ENCODE assay signal across 9 cellular contexts in genomic region chr3:196193738-196194541, GRCh38. TPM values are rescaled to one million over a fixed set of nuclear protein-coding genes. Genes with fewer than 3 reads are reported as not detected.
DNase-seq lines count a peak whose midpoint lies in the region; ATAC-seq lines count a peak whose summit lies in the region.
"Had no signal": no experiment of that assay in that cellular context is flagged by ENCODE, and none has a peak within 500 bp of the region (broad histone marks: within the 10 kb centered on the region; RNA-seq: fewer than 3 reads in every experiment).

No MANE protein-coding gene starts in this region.

- H3K9me3 ChIP-seq in T-helper 17 cell (ENCODE audit: control insufficient read depth, low read length, poor library complexity, severe bottlenecking), result no peaks in the 10 kb centered on the region

- peak overlapping the region; percentile 99 for H3K27ac Mint-ChIP-seq in T-helper 17 cell
- H3K27ac Mint-ChIP-seq in naive thymus-derived CD8-positive, alpha-beta T cell, result peak overlapping the region in 4 of 10 donors; percentile 90 to 98 (median 92)

- intact Hi-C loops in cardiac septum (cut with DNase I), result loop anchor here (2.0 kb wide), 1 partner anchor 113 kb away; no protein-coding TSS in a partner anchor
- intact Hi-C loops in sciatic nerve (cut with DNase I), result loop anchor here (2.0 kb wide), 1 partner anchor 29 kb away; no protein-coding TSS in a partner anchor

- peaks cover 24% of the 10 kb centered on the region for H3K4me1 Mint-ChIP-seq in T-helper 17 cell
- peaks cover 7 to 24% (median 13%) of the 10 kb centered on the region in 4 donors for H3K4me1 Mint-ChIP-seq in naive thymus-derived CD8-positive, alpha-beta T cell

- POLR2A ChIA-PET in naive thymus-derived CD8-positive, alpha-beta T cell (lab: Charles Lee), result interaction anchor here (1.0 kb wide), 2 partner anchors 12 to 13 kb away, joined by 3 read pairs; no protein-coding TSS in a partner anchor

- no peak for ATAC-seq in T-helper 17 cell
- ATAC-seq in sciatic nerve, result peak; percentile 50
- no peak for ATAC-seq in HG03442 (IDR thresholded peaks at IDR 0.05; ENCODE audit: unreplicated experiment)
- no peak for ATAC-seq in HG03139 (IDR thresholded peaks at IDR 0.05; ENCODE audit: unreplicated experiment)
- ATAC-seq in naive thymus-derived CD8-positive, alpha-beta T cell, result no peak

- no peak overlapping the region for H3K4me3 Mint-ChIP-seq in T-helper 17 cell
- H3K4me3 Mint-ChIP-seq in naive thymus-derived CD8-positive, alpha-beta T cell, result no peak overlapping the region

- peaks cover 4% of the 10 kb centered on the region for H3K36me3 Mint-ChIP-seq in T-helper 17 cell (ENCODE audit: low read depth)
- no peaks in the 10 kb centered on the region for H3K36me3 Mint-ChIP-seq in naive thymus-derived CD8-positive, alpha-beta T cell

- H3K27me3 Mint-ChIP-seq in T-helper 17 cell, result no peaks in the 10 kb centered on the region
- H3K27me3 Mint-ChIP-seq in naive thymus-derived CD8-positive, alpha-beta T cell, result no peaks in the 10 kb centered on the region

- DNase-seq in HUDEP-2 (lab: John Stamatoyannopoulos, UW; ENCODE audit: unreplicated experiment in 76 of 76) (peak in 75 of 76 experiments; percentile 76 to 98 (median 95)), T-helper 17 cell (no peak), cardiac septum (ENCODE audit: low spot score) (peak; percentile 92), sciatic nerve (ENCODE audit: low spot score) (no peak)
- no peak for DNase-seq in naive thymus-derived CD8-positive, alpha-beta T cell

- no peaks in the 10 kb centered on the region for H3K9me3 Mint-ChIP-seq in naive thymus-derived CD8-positive, alpha-beta T cell

RNA-seq across cellular contexts. Expression of gene ZDHHC19, which starts 17.3 kb away (rescaled TPM):
- not detected for total RNA-seq in T-helper 17 cell
- total RNA-seq in cardiac septum, result 0.24 TPM
- not detected for total RNA-seq in sciatic nerve
- not detected for total RNA-seq in naive thymus-derived CD8-positive, alpha-beta T cell
- under 1 TPM in 1 of 3 donors, not detected in 2; 0.51 TPM for polyA plus RNA-seq in naive thymus-derived CD8-positive, alpha-beta T cell
- total RNA-seq: activated CD8-positive, alpha-beta memory T cell treated with anti-CD3 and anti-CD28 coated beads for 36 hours; LHCN-M2 had no signal

RNA-seq across cellular contexts. Expression of gene SLC51A, which starts 22.4 kb away (rescaled TPM):
- not detected for total RNA-seq in T-helper 17 cell
- 0.51 TPM for total RNA-seq in cardiac septum
- total RNA-seq in sciatic nerve, result 0.58 TPM
- not detected for total RNA-seq in naive thymus-derived CD8-positive, alpha-beta T cell
- polyA plus RNA-seq in naive thymus-derived CD8-positive, alpha-beta T cell, result under 1 TPM in 2 of 3 donors, not detected in 1; 0.67 to 0.89 TPM
- total RNA-seq: activated CD8-positive, alpha-beta memory T cell treated with anti-CD3 and anti-CD28 coated beads for 36 hours; LHCN-M2 had no signal

Comparison
In these comparisons a context has a peak if more than half of its experiments do, and no peak if none do; other contexts are left out.
1. DNase-seq: peak in HUDEP-2 (75 of 76) and cardiac septum (single experiment); none in T-helper 17 cell (0 of 3), sciatic nerve (single experiment) and naive thymus-derived CD8-positive, alpha-beta T cell (0 of 10).